Comparison of ENCODE assay signal across 20 cellular contexts in genomic region chr7:128240696-128241386, GRCh38. TPM values are rescaled to one million over a fixed set of nuclear protein-coding genes. Genes with fewer than 3 reads are reported as not detected.
"Had no signal": no experiment of that assay in that cellular context is flagged by ENCODE, and none has a peak within 500 bp of the region (broad histone marks: within the 10 kb centered on the region; RNA-seq: fewer than 3 reads in every experiment).

LEP (plus strand) TSS chr7:128241278; CDS start chr7:128252019, 10,741 bp downstream.

- H3K27ac ChIP-seq: brain microvascular endothelial cell, sigmoid colon, transverse colon had no signal

- ATAC-seq: activated CD8-positive, alpha-beta memory T cell treated with anti-CD3 and anti-CD28 coated beads, Interleukin-2, amount 10 ng/mL, durations not matched to agents 7 days and 5 days; activated naive CD4-positive, alpha-beta T cell treated with anti-CD3 and anti-CD28 coated beads, Interleukin-2, amount 50 U/mL, for 72 hours; left lobe of liver; natural killer cell treated with Interleukin-12 subunit alpha and Interleukin-12 subunit beta and Interleukin-15 and Interleukin-18, amount 100 ng/mL, for 72 hours; stimulated activated memory B cell treated with anti-CD40 and anti-IgM and Interleukin-4, amounts not matched to agents 10 μg/mL and 1 μg/mL and 100 μg/mL, for 72 hours had no signal

- H3K4me1 ChIP-seq: sigmoid colon, transverse colon had no signal

- H3K36me3 ChIP-seq: brain microvascular endothelial cell, sigmoid colon, transverse colon had no signal

- H3K4me3 ChIP-seq: sigmoid colon, transverse colon had no signal

- DNase-seq: activated CD4-positive, alpha-beta T cell treated with anti-CD3 and anti-CD28 coated beads, Interleukin-2, amount 50 U/mL, for 48 hours; activated CD4-positive, CD25-positive, alpha-beta regulatory T cell treated with anti-CD3 and anti-CD28 coated beads, Interleukin-2, amount 50 U/mL, for 72 hours; activated CD8-positive, alpha-beta memory T cell treated with anti-CD3 and anti-CD28 coated beads, Interleukin-2, amount 10 ng/mL, durations not matched to agents 7 days and 5 days; activated T-cell treated with anti-CD3 and anti-CD28 coated beads, Interleukin-2, amount 50 U/mL, for 1 hour; amygdala; brain microvascular endothelial cell; cerebellar nuclear complex; islet precursor cell; sigmoid colon; stimulated activated CD4-positive, alpha-beta T cell treated with anti-CD3 and anti-CD28 coated beads, Interleukin-12 subunit alpha, Interleukin-12 subunit beta, amount 100 ng/mL, for 4 hours; transverse colon had no signal

RNA-seq across cellular contexts. Expression of gene LEP, which starts in this region (rescaled TPM):
- total RNA-seq: activated CD8-positive, alpha-beta memory T cell treated with anti-CD3 and anti-CD28 coated beads, Interleukin-2, amount 10 ng/mL, durations not matched to agents 7 days and 5 days; activated naive CD4-positive, alpha-beta T cell treated with anti-CD3 and anti-CD28 coated beads, Interleukin-2, amount 50 U/mL, for 72 hours; dermis microvascular lymphatic vessel endothelial cell; epithelial cell of proximal tubule; left lobe of liver; natural killer cell treated with Interleukin-12 subunit alpha and Interleukin-12 subunit beta and Interleukin-15 and Interleukin-18, amount 100 ng/mL, for 72 hours; osteocyte; pulmonary artery endothelial cell; T-helper 1 cell treated with Interleukin-12 subunit alpha and Interleukin-12 subunit beta and Interleukin-4 antibody, amounts not matched to agents 30 ng/mL and 1 ng/mL, for 36 hours had no signal
